16 cellular contexts compared by ENCODE assay signal in genomic region chr20:50280851-50281655, GRCh38.
A peak's percentile ranks its signal among the peaks of the same experiment; 100 is the strongest.
DNase-seq lines count a peak whose midpoint lies in the region; ATAC-seq and TF ChIP-seq lines count a peak whose summit lies in the region.
"Had no signal": no experiment of that assay in that cellular context is flagged by ENCODE, and none has a peak within 500 bp of the region (broad histone marks: within the 10 kb centered on the region; RNA-seq: fewer than 3 reads in every experiment).

No MANE protein-coding gene starts in this region.

- H3K9me3 Mint-ChIP-seq in dendritic cell treated with granulocyte-macrophage colony-stimulating factor and Interleukin-4, amounts not matched to agents 40 ng/mL and 50 ng/mL, for 4 days = no peaks in the 10 kb centered on the region

- DNase-seq in left ventricle myocardium inferior = no peak
- no peak for DNase-seq in Right ventricle myocardium inferior (ENCODE audit: missing footprints)
- no peak for DNase-seq in uterus
- no peak for DNase-seq in T-helper 17 cell
- DNase-seq in DMS53 treated with DMSO at 0.1 percent for 48 hours (lab: John Stamatoyannopoulos, UW; ENCODE audit: unreplicated experiment) = no peak
- DNase-seq: GF-D8, NCI-H187 treated with DMSO at 0.1 percent for 48 hours, NCI-H446, NCI-H748 treated with DMSO at 0.1 percent for 48 hours, SHP77 had no signal

- peaks cover 19% of the 10 kb centered on the region for H3K36me3 Mint-ChIP-seq in dendritic cell treated with granulocyte-macrophage colony-stimulating factor and Interleukin-4, amounts not matched to agents 40 ng/mL and 50 ng/mL, for 4 days (ENCODE audit: low read depth)
- peaks cover 5% of the 10 kb centered on the region for H3K36me3 Mint-ChIP-seq in T-helper 17 cell (ENCODE audit: low read depth)

- ATAC-seq in Right ventricle myocardium inferior (no peak), GM21423 (IDR thresholded peaks at IDR 0.05; ENCODE audit: unreplicated experiment) (no peak), T-helper 17 cell (no peak)
- ATAC-seq: Panc1, SK-N-SH treated with all-trans-retinoic acid at 6 μM for 48 hours had no signal

- H3K27ac ChIP-seq in left ventricle myocardium inferior (replicated peaks) (peak overlapping the region; percentile 84), neutrophil (peak overlapping the region; percentile 100), uterus (peak overlapping the region; percentile 25 to 99)
- H3K27ac ChIP-seq: BLaER1 treated with 17β-estradiol and CSF1 and Interleukin-3, amounts not matched to agents 10 nM and 100 nM had no signal

- no peak for TF ChIP-seq POLR2A in uterus (IDR thresholded peaks at IDR 0.05)

- peak overlapping the region; percentile 62 for H3K27ac Mint-ChIP-seq in dendritic cell treated with granulocyte-macrophage colony-stimulating factor and Interleukin-4, amounts not matched to agents 40 ng/mL and 50 ng/mL, for 4 days
- H3K27ac Mint-ChIP-seq in T-helper 17 cell = no peak overlapping the region

- no peaks in the 10 kb centered on the region for H3K9me3 ChIP-seq in left ventricle myocardium inferior (replicated peaks)
- H3K9me3 ChIP-seq in neutrophil = no peaks in the 10 kb centered on the region
- H3K9me3 ChIP-seq in uterus = no peaks in the 10 kb centered on the region
- H3K9me3 ChIP-seq in T-helper 17 cell (ENCODE audit: control insufficient read depth, low read length, poor library complexity, severe bottlenecking) = no peaks in the 10 kb centered on the region
- H3K9me3 ChIP-seq: BLaER1 treated with 17β-estradiol and CSF1 and Interleukin-3, amounts not matched to agents 10 nM and 100 nM had no signal

- H3K27me3 ChIP-seq in left ventricle myocardium inferior (ENCODE audit: low read depth) (no peaks in the 10 kb centered on the region), neutrophil (no peaks in the 10 kb centered on the region), uterus (no peaks in the 10 kb centered on the region)

- H3K4me3 Mint-ChIP-seq in dendritic cell treated with granulocyte-macrophage colony-stimulating factor and Interleukin-4, amounts not matched to agents 40 ng/mL and 50 ng/mL, for 4 days = no peak overlapping the region
- H3K4me3 Mint-ChIP-seq in T-helper 17 cell = no peak overlapping the region

- TF ChIP-seq CTCF in left ventricle myocardium inferior (IDR thresholded peaks at IDR 0.05; ENCODE audit: borderline replicate concordance) = no peak
- no peak for TF ChIP-seq CTCF in neutrophil (IDR thresholded peaks at IDR 0.05)
- TF ChIP-seq CTCF in uterus (IDR thresholded peaks at IDR 0.05) = no peak

- no peak overlapping the region for H3K4me3 ChIP-seq in left ventricle myocardium inferior
- H3K4me3 ChIP-seq in neutrophil (ENCODE audit: low read depth in 1 of 2, low read length in 1 of 2) = no peak overlapping the region
- H3K4me3 ChIP-seq in uterus = no peak overlapping the region
- H3K4me3 ChIP-seq: BLaER1 treated with 17β-estradiol and CSF1 and Interleukin-3, amounts not matched to agents 10 nM and 100 nM had no signal

- H3K4me1 ChIP-seq in left ventricle myocardium inferior = peaks cover 59% of the 10 kb centered on the region
- H3K4me1 ChIP-seq in neutrophil (ENCODE audit: control insufficient read depth in 1 of 2, insufficient read depth in 1 of 2, low read depth in 1 of 2, low read length in 1 of 2) = peaks cover 88 to 95% of the 10 kb centered on the region in 2 experiments
- peaks cover 18 to 19% of the 10 kb centered on the region in 2 donors for H3K4me1 ChIP-seq in uterus

- H3K4me1 Mint-ChIP-seq in dendritic cell treated with granulocyte-macrophage colony-stimulating factor and Interleukin-4, amounts not matched to agents 40 ng/mL and 50 ng/mL, for 4 days (ENCODE audit: low read depth) = peaks cover 91% of the 10 kb centered on the region
- H3K4me1 Mint-ChIP-seq in T-helper 17 cell = peaks cover 8% of the 10 kb centered on the region

- intact Hi-C loops in left ventricle myocardium inferior (cut with micrococcal nuclease) (no loop called here), Right ventricle myocardium inferior (cut with DNase I) (loop anchor here (5.0 kb wide), 1 partner anchor 181 kb away; no protein-coding TSS in a partner anchor), uterus (cut with DNase I; ENCODE audit: low total_unique reads) (loop anchor here (10.0 kb wide), 1 partner anchor 86 kb away; the partner anchor contains the start of gene CEBPB)
- intact Hi-C loops in dendritic cell treated with granulocyte-macrophage colony-stimulating factor and Interleukin-4, amounts not matched to agents 40 ng/mL and 50 ng/mL, for 4 days (cut with micrococcal nuclease) = no loop called here

- H3K36me3 ChIP-seq in left ventricle myocardium inferior (no peaks in the 10 kb centered on the region), neutrophil (peaks cover 60% of the 10 kb centered on the region), uterus (no peaks in the 10 kb centered on the region)
- H3K36me3 ChIP-seq: BLaER1 treated with 17β-estradiol and CSF1 and Interleukin-3, amounts not matched to agents 10 nM and 100 nM had no signal

- H3K27me3 Mint-ChIP-seq in dendritic cell treated with granulocyte-macrophage colony-stimulating factor and Interleukin-4, amounts not matched to agents 40 ng/mL and 50 ng/mL, for 4 days = peaks cover 1% of the 10 kb centered on the region
- H3K27me3 Mint-ChIP-seq in T-helper 17 cell = peaks cover 52% of the 10 kb centered on the region

Comparison
In these comparisons a context has a peak if more than half of its experiments do, and no peak if none do; other contexts are left out.
1. intact Hi-C loops: an anchor here in Right ventricle myocardium inferior (5.0 kb wide) and uterus (10.0 kb wide); none called in left ventricle myocardium inferior and dendritic cell treated with granulocyte-macrophage colony-stimulating factor and Interleukin-4, amounts not matched to agents 40 ng/mL and 50 ng/mL, for 4 days.